15 cellular contexts compared by ENCODE assay signal in the genomic region with DNA sequence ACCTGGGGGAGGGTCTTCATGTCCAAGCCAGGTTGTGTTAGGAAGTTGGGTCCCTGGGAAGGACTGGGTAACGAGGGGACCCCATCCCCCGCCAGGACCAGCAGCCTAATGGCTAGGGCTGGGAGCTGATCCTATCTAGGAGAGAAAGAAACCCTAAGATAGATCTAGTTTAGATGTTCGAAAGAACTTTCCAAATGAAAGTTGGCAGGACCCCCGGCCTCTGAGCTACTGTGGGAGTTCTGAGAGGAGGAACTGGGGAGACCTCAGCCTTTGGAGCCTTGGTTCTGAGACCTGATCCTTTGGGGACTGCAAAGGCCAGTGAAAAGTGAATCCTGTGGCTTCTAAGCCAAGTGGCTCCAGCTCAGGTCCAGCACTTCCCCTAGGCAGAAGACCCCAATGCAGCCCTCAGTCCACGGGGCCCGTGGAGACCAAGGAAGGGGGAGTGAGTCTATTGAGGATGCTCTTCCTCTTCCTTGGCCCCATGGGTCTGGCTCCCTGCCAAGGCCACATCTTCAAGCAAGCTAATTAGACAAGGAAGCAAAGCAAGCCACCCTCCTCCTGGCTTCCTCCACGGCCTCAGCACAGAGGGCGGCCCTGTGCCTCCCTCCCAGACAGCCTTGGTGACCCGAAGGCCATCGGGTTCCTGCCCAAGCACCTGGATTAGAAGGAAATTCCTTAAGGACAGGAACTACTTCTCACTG. TPM values are rescaled to one million over a fixed set of nuclear protein-coding genes. Genes with fewer than 3 reads are reported as not detected.
DNase-seq lines count a peak whose midpoint lies in the region; ATAC-seq and TF ChIP-seq lines count a peak whose summit lies in the region.
"Had no signal": no experiment of that assay in that cellular context is flagged by ENCODE, and none has a peak within 500 bp of the region (broad histone marks: within the 10 kb centered on the region; RNA-seq: fewer than 3 reads in every experiment).

No MANE protein-coding gene starts in this region.

- H3K27me3 Mint-ChIP-seq in T-cell: no peaks in the 10 kb centered on the region
- H3K27me3 Mint-ChIP-seq: brain had no signal

- H3K36me3 ChIP-seq in lower lobe of right lung: peaks cover 24% of the 10 kb centered on the region
- peaks cover 0 to 34% (median 5%) of the 10 kb centered on the region in 3 donors for H3K36me3 ChIP-seq in tibial nerve

- no peaks in the 10 kb centered on the region for H3K9me3 Mint-ChIP-seq in T-cell
- H3K9me3 Mint-ChIP-seq: brain, immature natural killer cell had no signal

- no peaks in the 10 kb centered on the region for H3K4me1 ChIP-seq in lower lobe of right lung
- no peaks in the 10 kb centered on the region for H3K4me1 ChIP-seq in tibial nerve
- H3K4me1 ChIP-seq: pancreas had no signal

- WGBS in tibial nerve, 2 donors: 53 to 71% methylated on average over 7 to 9 of the region's 10 CpGs

- H3K27me3 ChIP-seq in HL-60 (ENCODE audit: insufficient read depth, poor library complexity, severe bottlenecking) (no peaks in the 10 kb centered on the region), lower lobe of right lung (ENCODE audit: low read depth) (no peaks in the 10 kb centered on the region), tibial nerve (no peaks in the 10 kb centered on the region)
- H3K27me3 ChIP-seq: pancreas had no signal

- no peak overlapping the region for H3K4me3 ChIP-seq in HL-60 (replicated peaks; ENCODE audit: insufficient read depth, low read length)
- H3K4me3 ChIP-seq in lower lobe of right lung: no peak overlapping the region
- H3K4me3 ChIP-seq in tibial nerve: no peak overlapping the region
- H3K4me3 ChIP-seq: pancreas had no signal

- H3K9me3 ChIP-seq in lower lobe of right lung: no peaks in the 10 kb centered on the region
- no peaks in the 10 kb centered on the region for H3K9me3 ChIP-seq in tibial nerve
- H3K9me3 ChIP-seq: pancreas had no signal

- H3K4me3 Mint-ChIP-seq in T-cell: no peak overlapping the region
- H3K4me3 Mint-ChIP-seq: brain, immature natural killer cell had no signal

- H3K27ac ChIP-seq in HL-60 (replicated peaks) (no peak overlapping the region), lower lobe of right lung (no peak overlapping the region), tibial nerve (no peak overlapping the region)
- H3K27ac ChIP-seq: pancreas had no signal

- POLR2A ChIA-PET in T-cell (lab: Charles Lee): no interaction called here

- H3K27ac Mint-ChIP-seq in T-cell: peak overlapping the region in 1 of 2 donors; percentile 82

- TF ChIP-seq POLR2A in tibial nerve (IDR thresholded peaks at IDR 0.05): no peak

- TF ChIP-seq CTCF in HL-60 (IDR thresholded peaks at IDR 0.05; ENCODE audit: insufficient read depth, low read length) (no peak), lower lobe of right lung (IDR thresholded peaks at IDR 0.05) (no peak), tibial nerve (IDR thresholded peaks at IDR 0.05) (no peak)

- intact Hi-C loops in lower lobe of right lung (cut with DNase I): no loop called here

- H3K36me3 Mint-ChIP-seq in T-cell: peaks cover 15% of the 10 kb centered on the region

- no peak for TF ChIP-seq EP300 in tibial nerve (IDR thresholded peaks at IDR 0.05)

- peaks cover 6 to 14% (median 12%) of the 10 kb centered on the region in 3 donors for H3K4me1 Mint-ChIP-seq in T-cell
- H3K4me1 Mint-ChIP-seq: brain, immature natural killer cell had no signal

- CTCF ChIA-PET in T-cell (lab: Charles Lee): interaction anchor here in 1 of 2 donors (0.7 kb wide), 1 partner anchor 33 kb away, joined by 4 read pairs; no protein-coding TSS in a partner anchor

- ATAC-seq in T-cell (replicated peaks in 1 of 4) (peak in 3 of 4 experiments; percentile 17 to 36 (median 20)), lower lobe of right lung (no peak)
- ATAC-seq: pancreas had no signal

- DNase-seq in SIG-M5 treated with dmso at 0.1 percent for 504 hours (lab: John Stamatoyannopoulos, UW; ENCODE audit: unreplicated experiment) (peak; percentile 26), SIG-M5 (lab: John Stamatoyannopoulos, UW) (no peak), HL-60 (ENCODE audit: low read depth in 1 of 2, low spot score in 1 of 2) (peak; percentile 64 to 92), T-cell (peak in 11 of 34 experiments; percentile 7 to 49 (median 18)), lower lobe of right lung (peak; percentile 71), DMS79 (lab: John Stamatoyannopoulos, UW) (no peak), activated gamma-delta T cell treated with Interleukin-2 at 50 U/mL for 16 hours (no peak), tibial nerve (ENCODE audit: low spot score in 2 of 2) (no peak)
- DNase-seq: activated CD4-positive, alpha-beta T cell treated with anti-CD3 and anti-CD28 coated beads for 4 hours; Calu3; H7; immature natural killer cell; SW 1271 had no signal

RNA-seq across cellular contexts. Expression of gene CCT7, which starts 23.5 kb away (rescaled TPM):
- total RNA-seq in T-cell (100 to 1,000 TPM; 120 to 210 (median 193) TPM), lower lobe of right lung (151 TPM), tibial nerve (100 to 1,000 TPM; 194 to 245 (median 212) TPM)

RNA-seq across cellular contexts. Expression of gene PRADC1, which starts 24.5 kb away (rescaled TPM):
- total RNA-seq in T-cell: 1 to 10 TPM; 6.1 to 9.9 (median 6.4) TPM
- total RNA-seq in lower lobe of right lung: 14.8 TPM
- total RNA-seq in tibial nerve: 10 to 100 TPM; 14.4 to 31.5 (median 21.5) TPM

RNA-seq across cellular contexts. Expression of gene FBXO41, which starts 26.7 kb away (rescaled TPM):
- total RNA-seq in T-cell: 10 to 100 TPM; 17.6 to 23.7 (median 19.6) TPM
- total RNA-seq in lower lobe of right lung: 2.9 TPM
- total RNA-seq in tibial nerve: 10 to 100 TPM in 1 of 4 donors, 1 to 10 TPM in 2, under 1 TPM in 1; 0.84 to 13.9 (median 4.4) TPM

RNA-seq across cellular contexts. Expression of gene EGR4, which starts 35.8 kb away (rescaled TPM):
- under 1 TPM in 4 of 5 donors, not detected in 1; 0.09 to 0.35 (median 0.19) TPM for total RNA-seq in T-cell
- total RNA-seq in lower lobe of right lung: not detected
- total RNA-seq in tibial nerve: not detected
- total RNA-seq: H7 had no signal

RNA-seq across cellular contexts. Expression of gene SMYD5, which starts 43.5 kb away (rescaled TPM):
- 10 to 100 TPM; 38.2 to 56.9 (median 44.5) TPM for total RNA-seq in T-cell
- 13.3 TPM for total RNA-seq in lower lobe of right lung
- 10 to 100 TPM; 13.8 to 32.4 (median 18.7) TPM for total RNA-seq in tibial nerve

Comparison
In these comparisons a context has a peak if more than half of its experiments do, and no peak if none do; other contexts are left out.
1. DNase-seq: peak in SIG-M5 treated with dmso at 0.1 percent for 504 hours (single experiment), HL-60 (2 of 2) and lower lobe of right lung (single experiment); none in SIG-M5 (single experiment), DMS79 (single experiment), activated gamma-delta T cell treated with Interleukin-2 at 50 U/mL for 16 hours (single experiment) and tibial nerve (0 of 2).
2. ATAC-seq: peak in T-cell (3 of 4); none in lower lobe of right lung (0 of 2).